8 cellular contexts compared by ENCODE assay signal in genomic region chr7:66140924-66141323, GRCh38. TPM values are rescaled to one million over a fixed set of nuclear protein-coding genes. Genes with fewer than 3 reads are reported as not detected.
DNase-seq lines count a peak whose midpoint lies in the region; ATAC-seq, FAIRE-seq and TF ChIP-seq lines count a peak whose summit lies in the region.

No MANE protein-coding gene starts in this region.

- no peak overlapping the region for H3K4me3 ChIP-seq in right atrium auricular region

- TF ChIP-seq CTCF in right atrium auricular region (IDR thresholded peaks at IDR 0.05), result peak in 1 of 2 donors; percentile 72

- H3K4me1 ChIP-seq in right atrium auricular region, result peaks cover 0 to 2% of the 10 kb centered on the region in 2 donors

- TF ChIP-seq POLR2A in GM12891 (IDR thresholded peaks at IDR 0.05; ENCODE audit: low read depth, low read length), result no peak

- no peak overlapping the region for H3K27ac ChIP-seq in right atrium auricular region

- H3K9me3 ChIP-seq in right atrium auricular region, result no peaks in the 10 kb centered on the region

- ATAC-seq in HG03565 (IDR thresholded peaks at IDR 0.05; ENCODE audit: unreplicated experiment) (no peak), GM18909 (IDR thresholded peaks at IDR 0.05; ENCODE audit: poor library complexity, unreplicated experiment) (no peak)

- FAIRE-seq in GM12891 (lab: Jason Lieb, UNC), result no peak

- no peaks in the 10 kb centered on the region for H3K27me3 ChIP-seq in right atrium auricular region

- H3K36me3 ChIP-seq in right atrium auricular region, result peaks cover 39% of the 10 kb centered on the region

- peak; percentile 12 for DNase-seq in NCI-H748 (lab: John Stamatoyannopoulos, UW; ENCODE audit: unreplicated experiment)
- no peak for DNase-seq in NCI-H748 treated with DMSO at 0.1 percent for 48 hours (lab: John Stamatoyannopoulos, UW)
- peak; percentile 89 for DNase-seq in amniotic epithelial cell (ENCODE audit: low read depth)
- peak; percentile 82 for DNase-seq in right atrium auricular region (ENCODE audit: low spot score)
- DNase-seq in renal cortical epithelial cell (ENCODE audit: low read depth), result peak; percentile 55
- no peak for DNase-seq in GM12891 (ENCODE audit: insufficient read length, low spot score)

TF ChIP-seq in GM12891, 5 proteins besides CTCF, POLR2A, EP300 and RAD21:
- TF ChIP-seq POLR2AphosphoS5 (IDR thresholded peaks at IDR 0.05; ENCODE audit: low read depth, low read length) (no peak), SPI1 (IDR thresholded peaks at IDR 0.05; ENCODE audit: low read depth, low read length) (no peak), PAX5 (IDR thresholded peaks at IDR 0.05; ENCODE audit: insufficient read depth, low read length, severe bottlenecking) (no peak), TAF1 (IDR thresholded peaks at IDR 0.05; ENCODE audit: low read depth, low read length) (no peak), POU2F2 (IDR thresholded peaks at IDR 0.05; ENCODE audit: low read depth, low read length) (no peak)
TF ChIP-seq in GM12891: peak in this region for 0.

RNA-seq across cellular contexts. Expression of gene CRCP, which starts 26.3 kb away (rescaled TPM):
- 10 to 100 TPM; 29.9 to 44.9 TPM for total RNA-seq in right atrium auricular region
- total RNA-seq in renal cortical epithelial cell, result 39.5 and 64.1 TPM in 2 replicates
- polyA plus RNA-seq in GM12891 (2012; ENCODE audit: low read depth, missing spikeins), result 19.9 TPM

Comparison
In these comparisons a context has a peak if more than half of its experiments do, and no peak if none do; other contexts are left out.
1. DNase-seq: peak in NCI-H748 (single experiment), amniotic epithelial cell (single experiment), right atrium auricular region (single experiment) and renal cortical epithelial cell (single experiment); none in NCI-H748 treated with DMSO at 0.1 percent for 48 hours (single experiment) and GM12891 (single experiment).